In genomic region chr6:53857318-53858094, GRCh38 we compare ENCODE assay signal across 26 cellular contexts.
DNase-seq lines count a peak whose midpoint lies in the region; ATAC-seq, FAIRE-seq and TF ChIP-seq lines count a peak whose summit lies in the region.
"Had no signal": no experiment of that assay in that cellular context is flagged by ENCODE, and none has a peak within 500 bp of the region (broad histone marks: within the 10 kb centered on the region; RNA-seq: fewer than 3 reads in every experiment).

No MANE protein-coding gene starts in this region.

- H3K27ac ChIP-seq in RWPE2 (ENCODE audit: poor library complexity, severe bottlenecking) (no peak overlapping the region), endothelial cell of umbilical vein (ENCODE audit: insufficient read depth, low read depth, low read length) (peak overlapping the region; percentile 80)
- H3K27ac ChIP-seq: BLaER1 treated with 17β-estradiol and CSF1 and Interleukin-3, amounts not matched to agents 10 nM and 100 nM; cardiac muscle cell; lower lobe of right lung; right lobe of liver; uterus had no signal

- no peaks in the 10 kb centered on the region for H3K9me1 ChIP-seq in endothelial cell of umbilical vein (replicated peaks; ENCODE audit: control insufficient read depth, extremely low read depth, insufficient read depth, low read length)

- peaks cover 1% of the 10 kb centered on the region for H3K79me2 ChIP-seq in endothelial cell of umbilical vein (ENCODE audit: control insufficient read depth, insufficient read depth, low read length)

- TF ChIP-seq POLR2A in endothelial cell of umbilical vein (IDR thresholded peaks at IDR 0.05; ENCODE audit: low read depth, low read length): no peak

- H3K4me1 ChIP-seq in RWPE2 (ENCODE audit: insufficient read depth, poor library complexity, severe bottlenecking) (peaks cover 5% of the 10 kb centered on the region), endothelial cell of umbilical vein (ENCODE audit: control insufficient read depth, extremely low read depth, insufficient read depth, low read length) (peaks cover 30% of the 10 kb centered on the region)
- H3K4me1 ChIP-seq: BLaER1 treated with 17β-estradiol and CSF1 and Interleukin-3, amounts not matched to agents 10 nM and 100 nM; right lobe of liver had no signal

- peak; percentile 70 for ATAC-seq in RWPE2 (ENCODE audit: low read depth)
- ATAC-seq in omental fat pad (ENCODE audit: low FRiP score): peak; percentile 60
- ATAC-seq: lower lobe of right lung, right lobe of liver had no signal

- peak; percentile 81 for FAIRE-seq in endothelial cell of umbilical vein (lab: Jason Lieb, UNC)
- FAIRE-seq: islet of Langerhans had no signal

- BruUV-seq in endothelial cell of umbilical vein (replicated peaks; lab: Mats Ljungman, UMichigan): no TSS peak

- H3K36me3 ChIP-seq in RWPE2 (ENCODE audit: low read depth) (no peaks in the 10 kb centered on the region; the same call in 1 of the 2 replicates), endothelial cell of umbilical vein (ENCODE audit: control insufficient read depth in 2 of 2, extremely low read depth in 1 of 2, insufficient read depth in 2 of 2, low read length in 2 of 2) (no peaks in the 10 kb centered on the region)
- H3K36me3 ChIP-seq: BLaER1 treated with 17β-estradiol and CSF1 and Interleukin-3, amounts not matched to agents 10 nM and 100 nM; cardiac muscle cell; lower lobe of right lung; right lobe of liver; uterus had no signal

- dilution Hi-C loops in endothelial cell of umbilical vein (cut with MboI; ENCODE audit: extremely low pct_ligation_motif_present, low sequenced_read_pairs): no loop called here

- peak overlapping the region; percentile 16 for H2AFZ ChIP-seq in endothelial cell of umbilical vein (ENCODE audit: low read depth, low read length)

- H3K9me3 ChIP-seq in RWPE2 (ENCODE audit: severe bottlenecking): no peaks in the 10 kb centered on the region
- H3K9me3 ChIP-seq in endothelial cell of umbilical vein (replicated peaks; ENCODE audit: control insufficient read depth, insufficient read depth, low read length): no peaks in the 10 kb centered on the region
- H3K9me3 ChIP-seq: lower lobe of right lung, right lobe of liver, uterus had no signal

- CTCF ChIA-PET in endothelial cell of umbilical vein (lab: Charles Lee): interaction anchor here (0.9 to 2.2 kb wide), 10 partner anchors 8 to 135 kb away, joined by 3 to 14 read pairs (median 3); partner anchors contain the start of gene LRRC1

- H3K9ac ChIP-seq in endothelial cell of umbilical vein (replicated peaks; ENCODE audit: extremely low read depth, insufficient read depth, low read length): no peak overlapping the region
- H3K9ac ChIP-seq: BLaER1 treated with 17β-estradiol and CSF1 and Interleukin-3, amounts not matched to agents 10 nM and 100 nM had no signal

- no peaks in the 10 kb centered on the region for H3K27me3 ChIP-seq in RWPE2 (ENCODE audit: insufficient read depth, poor library complexity, severe bottlenecking)
- H3K27me3 ChIP-seq in endothelial cell of umbilical vein (ENCODE audit: control insufficient read depth in 2 of 2, insufficient read depth in 2 of 2, low read length in 2 of 2): no peaks in the 10 kb centered on the region
- H3K27me3 ChIP-seq: BLaER1 treated with 17β-estradiol and CSF1 and Interleukin-3, amounts not matched to agents 10 nM and 100 nM; cardiac muscle cell; right lobe of liver; uterus had no signal

- intact Hi-C loops in endothelial cell of umbilical vein (cut with micrococcal nuclease): loop anchor here (1.0 to 5.0 kb wide), 3 partner anchors 42 to 125 kb away; no protein-coding TSS in a partner anchor

- DNase-seq in COR-L47 (lab: John Stamatoyannopoulos, UW): peak; percentile 65
- DNase-seq in RWPE2 (ENCODE audit: low spot score): no peak
- DNase-seq in endothelial cell of umbilical vein (ENCODE audit: low read depth, low spot score): peak; percentile 93
- no peak for DNase-seq in omental fat pad (ENCODE audit: low spot score)
- DNase-seq in midbrain (lab: John Stamatoyannopoulos, UW): no peak
- no peak for DNase-seq in activated naive CD4-positive, alpha-beta T cell treated with anti-CD3 and anti-CD28 coated beads, Interleukin-2, amount 50 U/mL, for 16 hours
- no peak for DNase-seq in activated CD4-positive, alpha-beta T cell treated with anti-CD3 and anti-CD28 coated beads for 1 hour
- no peak for DNase-seq in DMS53 treated with DMSO at 0.1 percent for 48 hours (lab: John Stamatoyannopoulos, UW; ENCODE audit: unreplicated experiment)
- DNase-seq: ACHN; activated B cell treated with CpG ODN at 0.5 μM for 24 hours; activated CD4-positive, alpha-beta memory T cell treated with anti-CD3 and anti-CD28 coated beads, Interleukin-2, amount 10 ng/mL, durations not matched to agents 7 days and 5 days; activated gamma-delta T cell; Calu3; EL; foreskin fibroblast; Kasumi-1; lower lobe of right lung; NCI-H1092; NCI-H2081 treated with DMSO at 0.1 percent for 48 hours; NCI-H524; right lobe of liver; T1000; uterus had no signal

- TF ChIP-seq CTCF in RWPE2 (IDR thresholded peaks at IDR 0.05; ENCODE audit: poor library complexity, severe bottlenecking) (no peak), endothelial cell of umbilical vein (IDR thresholded peaks at IDR 0.05; ENCODE audit: extremely low read depth in 1 of 2, insufficient read depth in 1 of 2, low read depth in 1 of 2, low read length in 2 of 2) (no peak), omental fat pad (IDR thresholded peaks at IDR 0.05) (no peak)

- peak overlapping the region; percentile 67 for H3K4me2 ChIP-seq in endothelial cell of umbilical vein (ENCODE audit: insufficient read depth, low read length)
- H3K4me2 ChIP-seq: BLaER1 treated with 17β-estradiol and CSF1 and Interleukin-3, amounts not matched to agents 10 nM and 100 nM had no signal

- H4K20me1 ChIP-seq in endothelial cell of umbilical vein (replicated peaks; ENCODE audit: control insufficient read depth, extremely low read depth, insufficient read depth, low read length): no peaks in the 10 kb centered on the region

- POLR2A ChIA-PET in endothelial cell of umbilical vein (lab: Charles Lee): interaction anchor here (0.6 to 0.8 kb wide), 2 partner anchors 62 to 123 kb away, joined by 3 to 6 read pairs; no protein-coding TSS in a partner anchor

- no peak overlapping the region for H3K4me3 ChIP-seq in RWPE2 (ENCODE audit: severe bottlenecking)
- H3K4me3 ChIP-seq in endothelial cell of umbilical vein (replicated peaks in 1 of 3; ENCODE audit: insufficient read depth in 1 of 3, low read depth in 1 of 3, low read length in 3 of 3): peak overlapping the region in 1 of 3 experiments; percentile 38
- H3K4me3 ChIP-seq: BLaER1 treated with 17β-estradiol and CSF1 and Interleukin-3, amounts not matched to agents 10 nM and 100 nM; cardiac muscle cell; lower lobe of right lung; right lobe of liver; uterus had no signal

TF ChIP-seq in endothelial cell of umbilical vein, 7 proteins besides CTCF, POLR2A, EP300 and RAD21:
- TF ChIP-seq FOS (IDR thresholded peaks at IDR 0.05; ENCODE audit: borderline replicate concordance, insufficient read depth, low read length): peak; percentile 30
- TF ChIP-seq MYC (IDR thresholded peaks at IDR 0.05; ENCODE audit: low read depth, low read length): no peak

Comparison
In these comparisons a context has a peak if more than half of its experiments do, and no peak if none do; other contexts are left out.
1. DNase-seq: peak in COR-L47 (single experiment) and endothelial cell of umbilical vein (single experiment); none in RWPE2 (single experiment), omental fat pad (single experiment), midbrain (single experiment), activated naive CD4-positive, alpha-beta T cell treated with anti-CD3 and anti-CD28 coated beads, Interleukin-2, amount 50 U/mL, for 16 hours (single experiment), activated CD4-positive, alpha-beta T cell treated with anti-CD3 and anti-CD28 coated beads for 1 hour (single experiment) and DMS53 treated with DMSO at 0.1 percent for 48 hours (single experiment).